ENCODE assay signal across 8 cellular contexts in genomic region chr16:85010931-85011845, GRCh38. TPM values are rescaled to one million over a fixed set of nuclear protein-coding genes. Genes with fewer than 3 reads are reported as not detected.
DNase-seq lines count a peak whose midpoint lies in the region; ATAC-seq and TF ChIP-seq lines count a peak whose summit lies in the region.

Gene ZDHHC7 (minus strand): TSS chr16:85011535. CDS start chr16:84990618, 20,917 bp downstream.

- H2AK5ac ChIP-seq in neuronal stem cell (ENCODE audit: low read depth, low read length): peak within 1 kb of the TSS; percentile 1

- DNase-seq in EH (ENCODE audit: low read depth): peak; percentile 86
- DNase-seq in Karpas-422: peak; percentile 96
- DNase-seq in SJCRH30: peak; percentile 76 to 79
- peak; percentile 77 for DNase-seq in activated gamma-delta T cell treated with anti-CD3 and anti-CD28 coated beads, Interleukin-2, amount 50 U/mL, for 16 hours (ENCODE audit: low read depth)
- no peak for DNase-seq in foreskin keratinocyte
- peak; percentile 73 for DNase-seq in neuronal stem cell (ENCODE audit: low spot score)

- H3K18ac ChIP-seq in neuronal stem cell (ENCODE audit: low read length): peak within 1 kb of the TSS; percentile 92

- peak within 1 kb of the TSS; percentile 89 for H3K23ac ChIP-seq in neuronal stem cell (ENCODE audit: low read depth, low read length, poor library complexity)

- no peak within 1 kb of the TSS for H2BK5ac ChIP-seq in neuronal stem cell (ENCODE audit: low read length)

- H3K36me3 ChIP-seq in Karpas-422 (ENCODE audit: insufficient read depth, low read length) (no peaks in the 10 kb centered on the region), SJCRH30 (no peaks in the 10 kb centered on the region), neuronal stem cell (replicated peaks in 1 of 2; ENCODE audit: control insufficient read depth in 2 of 2, insufficient read depth in 2 of 2, low read length in 2 of 2) (peaks cover 0 to 11% of the 10 kb centered on the region in 2 donors)

- H3K4me3 ChIP-seq in Karpas-422 (ENCODE audit: low read length) (peak within 1 kb of the TSS; percentile 99), SJCRH30 (peak within 1 kb of the TSS; percentile 87), neuronal stem cell (ENCODE audit: low read length in 2 of 2) (peak within 1 kb of the TSS; percentile 94 to 95)

- no CpG with 5 or more reads among the region's 86 CpGs for WGBS in neuronal stem cell (ENCODE audit: extremely low coverage in 2 of 2, insufficient read length in 2 of 2, insufficient replicate concordance in 1 of 2), 2 donors

- H3K9ac ChIP-seq in Karpas-422 (ENCODE audit: low read length) (peak within 1 kb of the TSS; percentile 97), neuronal stem cell (ENCODE audit: low read depth, low read length, poor library complexity) (peak within 1 kb of the TSS; percentile 92)

- no peak within 1 kb of the TSS for H2BK12ac ChIP-seq in neuronal stem cell (ENCODE audit: low read length)

- no peak within 1 kb of the TSS for H3K14ac ChIP-seq in neuronal stem cell (ENCODE audit: low read length)

- no peak within 1 kb of the TSS for H3K4ac ChIP-seq in neuronal stem cell (ENCODE audit: low read length)

- H3K9me3 ChIP-seq in Karpas-422 (ENCODE audit: low read length) (no peaks in the 10 kb centered on the region), SJCRH30 (replicated peaks) (no peaks in the 10 kb centered on the region), neuronal stem cell (replicated peaks in 1 of 2; ENCODE audit: control insufficient read depth in 2 of 2, insufficient read depth in 1 of 2, low read depth in 1 of 2, low read length in 2 of 2) (no peaks in the 10 kb centered on the region)

- TF ChIP-seq CTCF in foreskin keratinocyte (conservative IDR thresholded peaks at IDR 0.05): peak; percentile 26
- no peak for TF ChIP-seq CTCF in subcutaneous adipose tissue (IDR thresholded peaks at IDR 0.05; ENCODE audit: low read depth)

- H3K4me2 ChIP-seq in Karpas-422 (ENCODE audit: low read depth, low read length, poor library complexity, severe bottlenecking) (peak within 1 kb of the TSS; percentile 74), neuronal stem cell (ENCODE audit: insufficient read depth, low read length, poor library complexity, severe bottlenecking) (peak within 1 kb of the TSS; percentile 70)

- H4K8ac ChIP-seq in neuronal stem cell (ENCODE audit: low read depth, low read length): no peak within 1 kb of the TSS

- no peaks in the 10 kb centered on the region for H3K79me1 ChIP-seq in neuronal stem cell (ENCODE audit: low read depth, low read length)

- H4K91ac ChIP-seq in neuronal stem cell (ENCODE audit: low read depth, low read length, poor library complexity): no peak within 1 kb of the TSS

- H3K9me2 ChIP-seq in Karpas-422 (replicated peaks; ENCODE audit: insufficient read depth, low read length): no peaks in the 10 kb centered on the region

- H3K79me2 ChIP-seq in Karpas-422 (ENCODE audit: low read length): peaks cover 46% of the 10 kb centered on the region

- H3K4me1 ChIP-seq in Karpas-422 (ENCODE audit: low read length): peaks cover 18% of the 10 kb centered on the region
- H3K4me1 ChIP-seq in SJCRH30: peaks cover 9% of the 10 kb centered on the region
- H3K4me1 ChIP-seq in foreskin keratinocyte: peaks cover 2% of the 10 kb centered on the region
- H3K4me1 ChIP-seq in neuronal stem cell (ENCODE audit: control insufficient read depth in 2 of 2, insufficient read depth in 1 of 2, low read depth in 1 of 2, low read length in 2 of 2): peaks cover 0 to 4% of the 10 kb centered on the region in 2 donors

- H2BK120ac ChIP-seq in neuronal stem cell (ENCODE audit: low read depth, low read length): no peak within 1 kb of the TSS

- ATAC-seq in GM21786 (IDR thresholded peaks at IDR 0.05; ENCODE audit: unreplicated experiment): peak; percentile 90
- ATAC-seq in foreskin keratinocyte: peak; percentile 91

- H2BK15ac ChIP-seq in neuronal stem cell (ENCODE audit: low read length): no peak within 1 kb of the TSS

- H3K27me3 ChIP-seq in Karpas-422 (ENCODE audit: low read length) (no peaks in the 10 kb centered on the region), SJCRH30 (no peaks in the 10 kb centered on the region), foreskin keratinocyte (no peaks in the 10 kb centered on the region), neuronal stem cell (ENCODE audit: control insufficient read depth in 3 of 3, insufficient read depth in 3 of 3, low read depth in 1 of 3, low read length in 3 of 3) (no peaks in the 10 kb centered on the region)

- H2AFZ ChIP-seq in Karpas-422 (ENCODE audit: low read length) (peak within 1 kb of the TSS; percentile 42; the same call in 1 of the 2 replicates), neuronal stem cell (ENCODE audit: low read length) (peak within 1 kb of the TSS; percentile 96)

- peak within 1 kb of the TSS; percentile 70 for H3K27ac ChIP-seq in Karpas-422 (ENCODE audit: low read length)
- peak within 1 kb of the TSS; percentile 79 for H3K27ac ChIP-seq in SJCRH30
- H3K27ac ChIP-seq in foreskin keratinocyte: peak within 1 kb of the TSS; percentile 73
- H3K27ac ChIP-seq in neuronal stem cell (replicated peaks; ENCODE audit: low read length): peak within 1 kb of the TSS; percentile 85

- no peaks in the 10 kb centered on the region; the same call in 1 of the 2 replicates for H4K20me1 ChIP-seq in Karpas-422 (ENCODE audit: insufficient read depth, low read depth, low read length)

RNA-seq across cellular contexts. Expression of gene ZDHHC7, which starts in this region (rescaled TPM):
- 22.5 and 27.8 TPM in 2 replicates for total RNA-seq in Karpas-422 (2014; rRNA removed; shearing (Covaris generic); ENCODE audit: low replicate concordance)
- total RNA-seq in SJCRH30 (2014; rRNA removed; shearing (Covaris generic)): 18.5 and 20.3 TPM in 2 replicates
- total RNA-seq in foreskin keratinocyte: 45.3 and 50.0 TPM in 2 replicates
- polyA plus RNA-seq in foreskin keratinocyte: 25.7 and 31.8 TPM in 2 replicates
- 32.5 TPM for polyA plus RNA-seq in neuronal stem cell (2013, experiment 1 of 2)
- 32.9 TPM for polyA plus RNA-seq in neuronal stem cell (2013, experiment 2 of 2)
- 100 to 1,000 TPM in 1 of 4 donors, 10 to 100 TPM in 3; 31.0 to 103 (median 62.3) TPM for total RNA-seq in subcutaneous adipose tissue

Comparison
In these comparisons a context has a peak if more than half of its experiments do, and no peak if none do; other contexts are left out.
1. DNase-seq: peak in EH (single experiment), Karpas-422 (single experiment), SJCRH30 (2 of 2), activated gamma-delta T cell treated with anti-CD3 and anti-CD28 coated beads, Interleukin-2, amount 50 U/mL, for 16 hours (single experiment) and neuronal stem cell (single experiment); none in foreskin keratinocyte (0 of 2).
2. Peak in every context shown above with its lines, with median percentiles within 50 percentile points of each other: H3K27ac ChIP-seq and H3K4me3 ChIP-seq.